Comparison of ENCODE assay signal across 13 cellular contexts in genomic region chr5:143837306-143837848, GRCh38. TPM values are rescaled to one million over a fixed set of nuclear protein-coding genes. Genes with fewer than 3 reads are reported as not detected.
DNase-seq lines count a peak whose midpoint lies in the region; ATAC-seq and TF ChIP-seq lines count a peak whose summit lies in the region.
"Had no signal": no experiment of that assay in that cellular context is flagged by ENCODE, and none has a peak within 500 bp of the region (broad histone marks: within the 10 kb centered on the region; RNA-seq: fewer than 3 reads in every experiment).

No MANE protein-coding gene starts in this region.

- no peak overlapping the region for H3K27ac Mint-ChIP-seq in glutamatergic neuron (ENCODE audit: unreplicated experiment)
- H3K27ac Mint-ChIP-seq: activated naive CD8-positive, alpha-beta T cell treated with anti-CD3 and anti-CD28 coated beads, Interleukin-2, amount 10 ng/mL, durations not matched to agents 7 days and 5 days had no signal

- no peaks in the 10 kb centered on the region for H3K9me3 Mint-ChIP-seq in glutamatergic neuron (ENCODE audit: unreplicated experiment)
- H3K9me3 Mint-ChIP-seq: activated naive CD8-positive, alpha-beta T cell treated with anti-CD3 and anti-CD28 coated beads, Interleukin-2, amount 10 ng/mL, durations not matched to agents 7 days and 5 days had no signal

- TF ChIP-seq CTCF in glutamatergic neuron (IDR thresholded peaks at IDR 0.05; ENCODE audit: partially characterized antibody, unreplicated experiment), result no peak

- no peaks in the 10 kb centered on the region for H3K36me3 Mint-ChIP-seq in glutamatergic neuron (ENCODE audit: unreplicated experiment)
- H3K36me3 Mint-ChIP-seq: activated naive CD8-positive, alpha-beta T cell treated with anti-CD3 and anti-CD28 coated beads, Interleukin-2, amount 10 ng/mL, durations not matched to agents 7 days and 5 days had no signal

- DNase-seq in COLO668 (lab: John Stamatoyannopoulos, UW; ENCODE audit: unreplicated experiment) (peak; percentile 9), M059J (ENCODE audit: low read depth) (peak; percentile 21), SHP77 (lab: John Stamatoyannopoulos, UW) (peak; percentile 71 to 75), iris pigment epithelial cell (ENCODE audit: low read depth) (peak; percentile 68), glutamatergic neuron (no peak), cerebellar cortex (ENCODE audit: low spot score) (no peak)
- DNase-seq in activated CD4-positive, alpha-beta T cell treated with anti-CD3 and anti-CD28 coated beads for 4 hours, result no peak
- DNase-seq: activated naive CD8-positive, alpha-beta T cell treated with anti-CD3 and anti-CD28 coated beads, Interleukin-2, amount 10 ng/mL, durations not matched to agents 7 days and 5 days; effector CD4-positive, alpha-beta T cell; right cardiac atrium had no signal

- H3K27me3 Mint-ChIP-seq in glutamatergic neuron (ENCODE audit: unreplicated experiment), result no peaks in the 10 kb centered on the region

- no peak overlapping the region for H3K4me3 Mint-ChIP-seq in glutamatergic neuron (ENCODE audit: unreplicated experiment)
- H3K4me3 Mint-ChIP-seq: activated naive CD8-positive, alpha-beta T cell treated with anti-CD3 and anti-CD28 coated beads, Interleukin-2, amount 10 ng/mL, durations not matched to agents 7 days and 5 days had no signal

- no peaks in the 10 kb centered on the region for H3K4me1 Mint-ChIP-seq in glutamatergic neuron (ENCODE audit: low read depth, unreplicated experiment)

- no peak for ATAC-seq in HG03196 (IDR thresholded peaks at IDR 0.05; ENCODE audit: unreplicated experiment)

RNA-seq across cellular contexts. Expression of gene HMHB1, which starts 25.4 kb away (rescaled TPM):
- not detected in 2 replicates for total RNA-seq in M059J (2014; rRNA removed; shearing (Covaris generic))
- total RNA-seq in glutamatergic neuron (ENCODE audit: unreplicated experiment), result not detected
- total RNA-seq: activated naive CD8-positive, alpha-beta T cell treated with anti-CD3 and anti-CD28 coated beads, Interleukin-2, amount 10 ng/mL, durations not matched to agents 7 days and 5 days; mucosa of gallbladder; right cardiac atrium; urinary bladder had no signal

Comparison
In these comparisons a context has a peak if more than half of its experiments do, and no peak if none do; other contexts are left out.
1. DNase-seq: peak in COLO668 (single experiment), M059J (single experiment), SHP77 (2 of 2) and iris pigment epithelial cell (single experiment); none in glutamatergic neuron (single experiment), cerebellar cortex (single experiment) and activated CD4-positive, alpha-beta T cell treated with anti-CD3 and anti-CD28 coated beads for 4 hours (0 of 2).